ENCODE assay signal across 1 cellular context in the genomic region with DNA sequence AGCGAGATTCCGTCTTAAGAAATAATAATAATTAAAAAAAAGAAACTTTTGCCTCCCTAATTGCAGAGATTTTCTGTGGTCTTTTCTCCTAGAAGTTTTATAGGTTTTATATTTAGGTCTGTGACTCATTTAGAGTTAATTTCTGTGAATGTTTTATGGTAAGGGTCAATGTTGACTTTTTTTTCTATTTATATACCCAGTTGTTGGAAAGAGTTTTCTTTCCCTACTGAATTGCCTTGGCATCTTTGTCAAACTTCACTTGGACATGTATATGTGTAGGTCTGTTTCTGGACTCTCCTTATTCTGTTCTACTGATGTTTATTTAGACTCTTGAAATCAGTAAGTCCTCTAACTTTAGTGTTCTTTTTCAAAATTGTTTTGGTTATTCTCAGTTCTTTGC.
TF ChIP-seq lines count a peak whose summit lies in the region.

No MANE protein-coding gene starts in this region.

TF ChIP-seq in GM12878, 131 proteins besides CTCF, POLR2A, EP300 and RAD21:
- no peak for TF ChIP-seq ETV6 (conservative IDR thresholded peaks at IDR 0.05 in 1 of 2, IDR thresholded peaks at IDR 0.05 in 1 of 2; ENCODE audit: borderline replicate concordance in 1 of 2, low read depth in 1 of 2)
- TF ChIP-seq CEBPB (IDR thresholded peaks at IDR 0.05; ENCODE audit: borderline replicate concordance in 1 of 2, low read depth in 2 of 2, low read length in 2 of 2), result no peak
- TF ChIP-seq, protein P1, sequence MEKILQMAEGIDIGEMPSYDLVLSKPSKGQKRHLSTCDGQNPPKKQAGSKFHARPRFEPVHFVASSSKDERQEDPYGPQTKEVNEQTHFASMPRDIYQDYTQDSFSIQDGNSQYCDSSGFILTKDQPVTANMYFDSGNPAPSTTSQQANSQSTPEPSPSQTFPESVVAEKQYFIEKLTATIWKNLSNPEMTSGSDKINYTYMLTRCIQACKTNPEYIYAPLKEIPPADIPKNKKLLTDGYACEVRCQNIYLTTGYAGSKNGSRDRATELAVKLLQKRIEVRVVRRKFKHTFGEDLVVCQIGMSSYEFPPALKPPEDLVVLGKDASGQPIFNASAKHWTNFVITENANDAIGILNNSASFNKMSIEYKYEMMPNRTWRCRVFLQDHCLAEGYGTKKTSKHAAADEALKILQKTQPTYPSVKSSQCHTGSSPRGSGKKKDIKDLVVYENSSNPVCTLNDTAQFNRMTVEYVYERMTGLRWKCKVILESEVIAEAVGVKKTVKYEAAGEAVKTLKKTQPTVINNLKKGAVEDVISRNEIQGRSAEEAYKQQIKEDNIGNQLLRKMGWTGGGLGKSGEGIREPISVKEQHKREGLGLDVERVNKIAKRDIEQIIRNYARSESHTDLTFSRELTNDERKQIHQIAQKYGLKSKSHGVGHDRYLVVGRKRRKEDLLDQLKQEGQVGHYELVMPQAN (conservative IDR thresholded peaks at IDR 0.05), result no peak
- no peak for TF ChIP-seq GABPA (IDR thresholded peaks at IDR 0.05; ENCODE audit: low read depth)
- TF ChIP-seq FOXM1 (IDR thresholded peaks at IDR 0.05; ENCODE audit: low read depth, low read length), result no peak
- no peak for TF ChIP-seq POU2F2 (IDR thresholded peaks at IDR 0.05; ENCODE audit: borderline replicate concordance, low read depth, low read length)
- TF ChIP-seq ZNF384 (IDR thresholded peaks at IDR 0.05; ENCODE audit: borderline replicate concordance, low read depth, low read length), result no peak
- TF ChIP-seq, protein P2, sequence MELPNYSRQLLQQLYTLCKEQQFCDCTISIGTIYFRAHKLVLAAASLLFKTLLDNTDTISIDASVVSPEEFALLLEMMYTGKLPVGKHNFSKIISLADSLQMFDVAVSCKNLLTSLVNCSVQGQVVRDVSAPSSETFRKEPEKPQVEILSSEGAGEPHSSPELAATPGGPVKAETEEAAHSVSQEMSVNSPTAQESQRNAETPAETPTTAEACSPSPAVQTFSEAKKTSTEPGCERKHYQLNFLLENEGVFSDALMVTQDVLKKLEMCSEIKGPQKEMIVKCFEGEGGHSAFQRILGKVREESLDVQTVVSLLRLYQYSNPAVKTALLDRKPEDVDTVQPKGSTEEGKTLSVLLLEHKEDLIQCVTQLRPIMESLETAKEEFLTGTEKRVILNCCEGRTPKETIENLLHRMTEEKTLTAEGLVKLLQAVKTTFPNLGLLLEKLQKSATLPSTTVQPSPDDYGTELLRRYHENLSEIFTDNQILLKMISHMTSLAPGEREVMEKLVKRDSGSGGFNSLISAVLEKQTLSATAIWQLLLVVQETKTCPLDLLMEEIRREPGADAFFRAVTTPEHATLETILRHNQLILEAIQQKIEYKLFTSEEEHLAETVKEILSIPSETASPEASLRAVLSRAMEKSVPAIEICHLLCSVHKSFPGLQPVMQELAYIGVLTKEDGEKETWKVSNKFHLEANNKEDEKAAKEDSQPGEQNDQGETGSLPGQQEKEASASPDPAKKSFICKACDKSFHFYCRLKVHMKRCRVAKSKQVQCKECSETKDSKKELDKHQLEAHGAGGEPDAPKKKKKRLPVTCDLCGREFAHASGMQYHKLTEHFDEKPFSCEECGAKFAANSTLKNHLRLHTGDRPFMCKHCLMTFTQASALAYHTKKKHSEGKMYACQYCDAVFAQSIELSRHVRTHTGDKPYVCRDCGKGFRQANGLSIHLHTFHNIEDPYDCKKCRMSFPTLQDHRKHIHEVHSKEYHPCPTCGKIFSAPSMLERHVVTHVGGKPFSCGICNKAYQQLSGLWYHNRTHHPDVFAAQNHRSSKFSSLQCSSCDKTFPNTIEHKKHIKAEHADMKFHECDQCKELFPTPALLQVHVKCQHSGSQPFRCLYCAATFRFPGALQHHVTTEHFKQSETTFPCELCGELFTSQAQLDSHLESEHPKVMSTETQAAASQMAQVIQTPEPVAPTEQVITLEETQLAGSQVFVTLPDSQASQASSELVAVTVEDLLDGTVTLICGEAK (IDR thresholded peaks at IDR 0.05; ENCODE audit: borderline replicate concordance), result no peak
- no peak for TF ChIP-seq ZNF274 (IDR thresholded peaks at IDR 0.05; ENCODE audit: insufficient read depth, insufficient read length)
- no peak for TF ChIP-seq SPI1 (IDR thresholded peaks at IDR 0.05; ENCODE audit: borderline replicate concordance, insufficient read depth, low read depth, low read length)
TF ChIP-seq in GM12878: peak in this region for 0.
